Comparison of ENCODE assay signal across 11 cellular contexts in the genomic region with DNA sequence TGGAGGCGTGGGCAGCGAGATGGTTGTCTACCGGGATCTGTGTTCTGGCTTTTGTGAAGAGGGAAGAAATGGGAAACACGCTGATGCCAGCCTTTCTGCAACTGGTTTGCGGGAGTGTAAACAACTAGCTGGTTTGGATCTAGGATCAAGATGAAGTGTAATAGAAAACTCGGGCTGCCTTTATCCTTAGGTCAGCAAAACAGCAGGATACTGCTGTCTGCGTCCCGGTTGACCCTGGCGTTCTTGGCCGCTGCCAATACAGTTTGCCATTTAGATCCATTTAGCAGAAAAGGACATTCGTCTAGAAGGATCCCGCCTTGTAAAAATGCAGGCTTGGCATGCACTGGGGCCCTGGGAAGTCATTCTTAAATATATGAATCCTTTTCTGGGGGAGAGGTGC.
"Had no signal": no experiment of that assay in that cellular context is flagged by ENCODE, and none has a peak within 500 bp of the region (broad histone marks: within the 10 kb centered on the region; RNA-seq: fewer than 3 reads in every experiment).

No MANE protein-coding gene starts in this region.

- H3K9me3 ChIP-seq: right atrium auricular region had no signal

- H3K4me3 ChIP-seq: right atrium auricular region had no signal

- H3K27me3 ChIP-seq: right atrium auricular region had no signal

- H3K4me3 Mint-ChIP-seq: activated T-helper 17 cell treated with anti-CD3 and anti-CD28 coated beads, Interleukin-2, amount 50 U/mL, for 72 hours; type B pancreatic cell had no signal

- H3K36me3 ChIP-seq: right atrium auricular region had no signal

- DNase-seq: activated CD4-positive, CD25-positive, alpha-beta regulatory T cell treated with anti-CD3 and anti-CD28 coated beads, Interleukin-2, amount 50 U/mL, for 72 hours; activated naive CD4-positive, alpha-beta T cell treated with Interleukin-2 at 50 U/mL for 16 hours; aorta; cerebellar nuclear complex; mammary epithelial cell; stimulated activated CD4-positive, alpha-beta T cell treated with anti-CD3 and anti-CD28 coated beads, Interleukin-4, amount 100 ng/mL, for 24 hours; stimulated activated naive CD4-positive, alpha-beta T cell treated with Interleukin-2 at 50 U/mL for 16 hours; T-helper 1 cell had no signal

- H3K4me1 Mint-ChIP-seq: activated T-helper 17 cell treated with anti-CD3 and anti-CD28 coated beads, Interleukin-2, amount 50 U/mL, for 72 hours had no signal

- ATAC-seq: activated T-helper 17 cell treated with anti-CD3 and anti-CD28 coated beads, Interleukin-2, amount 50 U/mL, for 72 hours had no signal

- H3K36me3 Mint-ChIP-seq: type B pancreatic cell had no signal

- H3K27ac ChIP-seq: right atrium auricular region had no signal

- H3K9me3 Mint-ChIP-seq: activated T-helper 17 cell treated with anti-CD3 and anti-CD28 coated beads, Interleukin-2, amount 50 U/mL, for 72 hours; type B pancreatic cell had no signal

- H3K27me3 Mint-ChIP-seq: activated T-helper 17 cell treated with anti-CD3 and anti-CD28 coated beads, Interleukin-2, amount 50 U/mL, for 72 hours had no signal

- H3K27ac Mint-ChIP-seq: activated T-helper 17 cell treated with anti-CD3 and anti-CD28 coated beads, Interleukin-2, amount 50 U/mL, for 72 hours; type B pancreatic cell had no signal

- H3K4me1 ChIP-seq: right atrium auricular region had no signal
